ENCODE assay signal across 20 cellular contexts in the genomic region with DNA sequence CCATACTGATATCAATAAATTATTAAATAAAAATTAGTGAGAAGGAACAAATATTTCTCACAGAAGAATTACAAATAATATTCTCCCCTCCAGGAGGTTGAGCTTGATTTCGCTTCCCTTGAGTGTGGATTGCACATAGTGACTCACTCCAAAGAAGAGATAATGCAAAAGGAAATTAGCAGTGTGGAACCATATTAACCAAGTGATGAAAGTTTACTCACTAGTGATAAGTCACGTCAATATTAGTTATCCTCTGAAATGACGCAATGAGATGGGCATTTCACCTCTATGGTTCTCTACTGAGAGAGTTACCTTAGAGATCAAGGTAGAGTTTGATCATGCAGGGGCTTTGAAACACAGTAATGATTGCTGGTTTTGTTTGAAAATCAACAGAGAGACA.
DNase-seq lines count a peak whose midpoint lies in the region; ATAC-seq and TF ChIP-seq lines count a peak whose summit lies in the region.
"Had no signal": no experiment of that assay in that cellular context is flagged by ENCODE, and none has a peak within 500 bp of the region (broad histone marks: within the 10 kb centered on the region; RNA-seq: fewer than 3 reads in every experiment).

No MANE protein-coding gene starts in this region.

- H3K27me3 ChIP-seq in brain microvascular endothelial cell (replicated peaks) = no peaks in the 10 kb centered on the region
- H3K27me3 ChIP-seq: BLaER1 treated with 17β-estradiol and CSF1 and Interleukin-3, amounts not matched to agents 10 nM and 100 nM had no signal

- in situ Hi-C loops in brain microvascular endothelial cell (cut with HindIII; ENCODE audit: low pct_ligation_motif_present, low sequenced_read_pairs) = no loop called here

- H3K36me3 Mint-ChIP-seq in activated naive CD8-positive, alpha-beta T cell treated with anti-CD3 and anti-CD28 coated beads, Interleukin-2, amount 50 U/mL, for 24 hours (ENCODE audit: low read depth) = no peaks in the 10 kb centered on the region
- H3K36me3 Mint-ChIP-seq: CD8-positive, alpha-beta T cell had no signal

- no peak overlapping the region for H3K27ac Mint-ChIP-seq in activated naive CD8-positive, alpha-beta T cell treated with anti-CD3 and anti-CD28 coated beads, Interleukin-2, amount 50 U/mL, for 24 hours
- H3K27ac Mint-ChIP-seq: CD8-positive, alpha-beta T cell; GM23338 had no signal

- DNase-seq in EL (peak; percentile 23), RKO (ENCODE audit: low spot score) (peak; percentile 0), cardiac fibroblast (ENCODE audit: low read depth in 2 of 2) (peak; percentile 5 to 42), kidney glomerular epithelial cell (lab: John Stamatoyannopoulos, UW) (peak; percentile 16), hypothalamus (lab: John Stamatoyannopoulos, UW) (no peak), germinal center (ENCODE audit: low spot score) (no peak), brain microvascular endothelial cell (no peak)
- DNase-seq in activated naive CD8-positive, alpha-beta T cell treated with anti-CD3 and anti-CD28 coated beads, Interleukin-2, amount 50 U/mL, for 24 hours = no peak
- DNase-seq: CD8-positive, alpha-beta T cell; DMS79; MV-4-11; NCI-H1417; NCI-H187 treated with DMSO at 0.1 percent for 48 hours; NCI-H2227 treated with DMSO at 0.1 percent for 48 hours; NCI-H510A treated with DMSO at 0.1 percent for 48 hours; NCI-H774; OCI-M1 had no signal

- no peaks in the 10 kb centered on the region for H3K36me3 ChIP-seq in brain microvascular endothelial cell (replicated peaks)
- H3K36me3 ChIP-seq: BLaER1 treated with 17β-estradiol and CSF1 and Interleukin-3, amounts not matched to agents 10 nM and 100 nM had no signal

- no peak overlapping the region for H3K4me3 Mint-ChIP-seq in activated naive CD8-positive, alpha-beta T cell treated with anti-CD3 and anti-CD28 coated beads, Interleukin-2, amount 50 U/mL, for 24 hours
- H3K4me3 Mint-ChIP-seq: CD8-positive, alpha-beta T cell; GM23338 had no signal

- no peak overlapping the region for H3K4me3 ChIP-seq in cardiac fibroblast (replicated peaks in 1 of 2; ENCODE audit: low read depth in 2 of 2, low read length in 2 of 2)
- no peak overlapping the region for H3K4me3 ChIP-seq in brain microvascular endothelial cell (ENCODE audit: low read depth, low read length)
- H3K4me3 ChIP-seq: BLaER1 treated with 17β-estradiol and CSF1 and Interleukin-3, amounts not matched to agents 10 nM and 100 nM; GM23338 had no signal

- no peak for ATAC-seq in activated naive CD8-positive, alpha-beta T cell treated with anti-CD3 and anti-CD28 coated beads, Interleukin-2, amount 50 U/mL, for 24 hours
- ATAC-seq: CD8-positive, alpha-beta T cell; GM23338; HCT116 had no signal

- peaks cover 2% of the 10 kb centered on the region for H3K27me3 Mint-ChIP-seq in activated naive CD8-positive, alpha-beta T cell treated with anti-CD3 and anti-CD28 coated beads, Interleukin-2, amount 50 U/mL, for 24 hours

- no peaks in the 10 kb centered on the region for H3K9me3 Mint-ChIP-seq in activated naive CD8-positive, alpha-beta T cell treated with anti-CD3 and anti-CD28 coated beads, Interleukin-2, amount 50 U/mL, for 24 hours
- H3K9me3 Mint-ChIP-seq: CD8-positive, alpha-beta T cell had no signal

- H3K27ac ChIP-seq in brain microvascular endothelial cell = no peak overlapping the region
- H3K27ac ChIP-seq: BLaER1 treated with 17β-estradiol and CSF1 and Interleukin-3, amounts not matched to agents 10 nM and 100 nM had no signal

- no peak for TF ChIP-seq CTCF in cardiac fibroblast (IDR thresholded peaks at IDR 0.05; ENCODE audit: low read depth, low read length)
- TF ChIP-seq CTCF in brain microvascular endothelial cell (IDR thresholded peaks at IDR 0.05; ENCODE audit: low read depth, low read length, missing control alignments) = no peak

- H3K4me1 Mint-ChIP-seq in activated naive CD8-positive, alpha-beta T cell treated with anti-CD3 and anti-CD28 coated beads, Interleukin-2, amount 50 U/mL, for 24 hours = no peaks in the 10 kb centered on the region
- H3K4me1 Mint-ChIP-seq: GM23338 had no signal

Comparison
In these comparisons a context has a peak if more than half of its experiments do, and no peak if none do; other contexts are left out.
1. DNase-seq: peak in EL (single experiment), RKO (single experiment), cardiac fibroblast (2 of 2) and kidney glomerular epithelial cell (single experiment); none in hypothalamus (0 of 51), germinal center (single experiment), brain microvascular endothelial cell (single experiment) and activated naive CD8-positive, alpha-beta T cell treated with anti-CD3 and anti-CD28 coated beads, Interleukin-2, amount 50 U/mL, for 24 hours (single experiment).